19 cellular contexts compared by ENCODE assay signal in the genomic region with DNA sequence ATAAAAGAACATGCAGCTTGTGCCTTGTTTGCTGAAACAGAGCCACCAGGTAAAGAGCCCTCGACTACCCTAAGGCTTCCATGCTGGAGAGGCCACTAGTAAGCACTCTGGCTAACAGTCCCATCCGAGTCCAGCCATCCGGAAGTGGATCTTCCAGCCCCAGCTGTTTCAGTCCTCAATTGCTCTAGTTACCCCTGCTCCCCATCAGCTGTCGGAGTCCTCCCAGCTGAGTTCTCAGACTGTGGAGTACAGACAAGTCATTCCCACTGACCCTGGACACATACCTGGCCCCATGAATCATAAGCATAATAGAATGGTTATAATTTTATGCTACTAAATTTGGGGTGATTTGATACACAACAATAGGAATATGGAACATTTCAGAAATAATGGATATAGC.
"Had no signal": no experiment of that assay in that cellular context is flagged by ENCODE, and none has a peak within 500 bp of the region (broad histone marks: within the 10 kb centered on the region; RNA-seq: fewer than 3 reads in every experiment).

No MANE protein-coding gene starts in this region.

- H3K9me3 ChIP-seq: colonic mucosa, esophagus squamous epithelium, gastrocnemius medialis, lower lobe of right lung had no signal

- H3K4me3 ChIP-seq: colonic mucosa, esophagus squamous epithelium, gastrocnemius medialis, heart right ventricle, left lung, lower lobe of right lung had no signal

- DNase-seq: colonic mucosa; cortex of kidney; effector CD8-positive, alpha-beta T cell; effector memory CD8-positive, alpha-beta T cell; endodermal cell; erythroblast; esophagus squamous epithelium; foreskin melanocyte; gastrocnemius medialis; glutamatergic neuron; head of caudate nucleus; heart right ventricle; hippocampal formation; left cardiac atrium; left lung; left ventricle myocardium superior; lower lobe of right lung; naive B cell had no signal

- H3K27ac ChIP-seq: colonic mucosa, epithelial cell of prostate, esophagus squamous epithelium, gastrocnemius medialis, heart right ventricle, left lung, lower lobe of right lung had no signal

- H3K4me1 ChIP-seq: colonic mucosa, gastrocnemius medialis, heart right ventricle, lower lobe of right lung had no signal

- H3K27me3 ChIP-seq: colonic mucosa, esophagus squamous epithelium, gastrocnemius medialis, heart right ventricle, left lung had no signal

- H3K36me3 ChIP-seq: colonic mucosa, esophagus squamous epithelium, gastrocnemius medialis, heart right ventricle, left lung, lower lobe of right lung had no signal

- ATAC-seq: effector memory CD8-positive, alpha-beta T cell; gastrocnemius medialis; heart right ventricle; left cardiac atrium; left ventricle myocardium superior had no signal
